ENCODE assay signal across 7 cellular contexts in genomic region chr12:60391791-60392190, GRCh38.
"Had no signal": no experiment of that assay in that cellular context is flagged by ENCODE, and none has a peak within 500 bp of the region (broad histone marks: within the 10 kb centered on the region; RNA-seq: fewer than 3 reads in every experiment).

No MANE protein-coding gene starts in this region.

- H2AFZ ChIP-seq: GM23248 had no signal

- ATAC-seq: HepG2, K562 had no signal

- DNase-seq: H9, HCEC 1CT, KG1 had no signal

- H3K4me1 Mint-ChIP-seq: H9 had no signal

- H3K4me3 ChIP-seq: GM23248, K562 had no signal

- H3K27ac Mint-ChIP-seq: H9 had no signal

- H3K4me3 Mint-ChIP-seq: H9 had no signal

- H3K27ac ChIP-seq: GM23248, HL-60 had no signal

- H3K9ac ChIP-seq: GM23248 had no signal
